25 cellular contexts compared by ENCODE assay signal in genomic region chr15:71891026-71891425, GRCh38.
DNase-seq lines count a peak whose midpoint lies in the region; ATAC-seq and TF ChIP-seq lines count a peak whose summit lies in the region.
"Had no signal": no experiment of that assay in that cellular context is flagged by ENCODE, and none has a peak within 500 bp of the region (broad histone marks: within the 10 kb centered on the region; RNA-seq: fewer than 3 reads in every experiment).

No MANE protein-coding gene starts in this region.

- no peaks in the 10 kb centered on the region for H3K9me3 Mint-ChIP-seq in mesothelial cell of epicardium
- no peaks in the 10 kb centered on the region for H3K9me3 Mint-ChIP-seq in T-helper 2 cell treated with Interferon-gamma antibody and Interleukin-4, amounts not matched to agents 5 μg/mL and 100 μg/mL, for 36 hours
- H3K9me3 Mint-ChIP-seq: activated CD4-positive, alpha-beta T cell treated with anti-CD3 and anti-CD28 coated beads, Interleukin-2, amount 10 ng/mL, durations not matched to agents 7 days and 5 days; activated naive CD4-positive, alpha-beta T cell treated with anti-CD3 and anti-CD28 coated beads, Interleukin-2, amount 50 U/mL, for 72 hours; H9; nephron; WTC11 had no signal

- POLR2A ChIA-PET in OCI-LY7 (lab: Charles Lee), result interaction anchor here (1.2 kb wide), 1 partner anchor 10 kb away, joined by 6 read pairs; no protein-coding TSS in a partner anchor

- no peaks in the 10 kb centered on the region for H3K79me2 ChIP-seq in OCI-LY7 (ENCODE audit: insufficient read depth, low read depth, low read length)

- DNase-seq in OCI-LY7 (ENCODE audit: low spot score) (peak; percentile 2), heart right ventricle (peak in 1 of 2 donors; percentile 5), mesothelial cell of epicardium (ENCODE audit: low spot score in 2 of 2, unreplicated experiment in 2 of 2) (no peak), NCI-H2196 treated with DMSO at 0.1 percent for 48 hours (lab: John Stamatoyannopoulos, UW; ENCODE audit: unreplicated experiment) (no peak)
- DNase-seq in T-helper 2 cell treated with Interferon-gamma antibody and Interleukin-4, amounts not matched to agents 5 μg/mL and 100 μg/mL, for 36 hours (ENCODE audit: low spot score), result no peak
- no peak for DNase-seq in stimulated activated CD4-positive, alpha-beta T cell treated with anti-CD3 and anti-CD28 coated beads, Interleukin-4, amount 100 ng/mL, for 1 hour
- DNase-seq in stimulated activated CD4-positive, alpha-beta T cell treated with anti-CD3 and anti-CD28 coated beads, Interleukin-2, amount 100 ng/mL, for 24 hours, result no peak
- DNase-seq: activated CD4-positive, alpha-beta T cell treated with anti-CD3 and anti-CD28 coated beads, Interleukin-2, amount 10 ng/mL, durations not matched to agents 7 days and 5 days; DMS53; H9; NCI-H146; NCI-H2107; NCI-H446; NCI-H774; right lobe of liver; stimulated activated CD4-positive, alpha-beta T cell treated with anti-CD3 and anti-CD28 coated beads, Interleukin-12 subunit alpha, Interleukin-12 subunit beta, amount 100 ng/mL, for 4 hours; stimulated activated CD4-positive, alpha-beta T cell treated with anti-CD3 and anti-CD28 coated beads, Interleukin-4, amount 100 ng/mL, for 24 hours; T-helper 1 cell had no signal

- H2AFZ ChIP-seq in OCI-LY7 (ENCODE audit: low read length), result no peak overlapping the region

- H3K4me3 ChIP-seq in OCI-LY7 (ENCODE audit: low read depth, low read length, poor library complexity, severe bottlenecking), result no peak overlapping the region
- no peak overlapping the region for H3K4me3 ChIP-seq in heart right ventricle
- H3K4me3 ChIP-seq: BLaER1 treated with 17β-estradiol and CSF1 and Interleukin-3, amounts not matched to agents 10 nM and 100 nM; gastroesophageal sphincter; right lobe of liver; SK-N-MC; tibial nerve had no signal

- peaks cover 5% of the 10 kb centered on the region for H3K4me1 Mint-ChIP-seq in mesothelial cell of epicardium
- H3K4me1 Mint-ChIP-seq in T-helper 2 cell treated with Interferon-gamma antibody and Interleukin-4, amounts not matched to agents 5 μg/mL and 100 μg/mL, for 36 hours (ENCODE audit: low read depth), result no peaks in the 10 kb centered on the region
- H3K4me1 Mint-ChIP-seq: activated CD4-positive, alpha-beta T cell treated with anti-CD3 and anti-CD28 coated beads, Interleukin-2, amount 10 ng/mL, durations not matched to agents 7 days and 5 days; nephron had no signal

- CTCF ChIA-PET in OCI-LY7 (lab: Charles Lee; ENCODE audit: unreplicated experiment), result interaction anchor here (0.9 kb wide), 1 partner anchor 9 kb away, joined by 3 read pairs; no protein-coding TSS in a partner anchor

- H3K9me3 ChIP-seq in OCI-LY7 (ENCODE audit: low read length) (no peaks in the 10 kb centered on the region), heart right ventricle (no peaks in the 10 kb centered on the region)
- H3K9me3 ChIP-seq: BLaER1 treated with 17β-estradiol and CSF1 and Interleukin-3, amounts not matched to agents 10 nM and 100 nM; gastroesophageal sphincter; right lobe of liver; tibial nerve had no signal

- H3K36me3 ChIP-seq in OCI-LY7 (ENCODE audit: insufficient read depth, low read length), result peaks cover 22% of the 10 kb centered on the region; the same call in 1 of the 2 replicates
- peaks cover 0 to 64% (median 19%) of the 10 kb centered on the region in 9 donors for H3K36me3 ChIP-seq in heart right ventricle

- no peaks in the 10 kb centered on the region for H3K9me2 ChIP-seq in OCI-LY7 (ENCODE audit: insufficient read depth, low read length)

- WGBS in heart right ventricle, 2 donors, result 48 to 50% methylated on average over 4 of the region's 4 CpGs

- no peaks in the 10 kb centered on the region for H3K27me3 Mint-ChIP-seq in mesothelial cell of epicardium (ENCODE audit: low read depth)
- no peaks in the 10 kb centered on the region for H3K27me3 Mint-ChIP-seq in T-helper 2 cell treated with Interferon-gamma antibody and Interleukin-4, amounts not matched to agents 5 μg/mL and 100 μg/mL, for 36 hours (ENCODE audit: low read depth)
- H3K27me3 Mint-ChIP-seq: activated CD4-positive, alpha-beta T cell treated with anti-CD3 and anti-CD28 coated beads, Interleukin-2, amount 10 ng/mL, durations not matched to agents 7 days and 5 days had no signal

- peak; percentile 38 to 98 (median 79) for ATAC-seq in heart right ventricle
- ATAC-seq: activated naive CD4-positive, alpha-beta T cell treated with anti-CD3 and anti-CD28 coated beads, Interleukin-2, amount 50 U/mL, for 72 hours; gastroesophageal sphincter; right lobe of liver; WTC11 had no signal

- H3K4me3 Mint-ChIP-seq in mesothelial cell of epicardium, result no peak overlapping the region
- H3K4me3 Mint-ChIP-seq in T-helper 2 cell treated with Interferon-gamma antibody and Interleukin-4, amounts not matched to agents 5 μg/mL and 100 μg/mL, for 36 hours, result no peak overlapping the region
- H3K4me3 Mint-ChIP-seq: activated CD4-positive, alpha-beta T cell treated with anti-CD3 and anti-CD28 coated beads, Interleukin-2, amount 10 ng/mL, durations not matched to agents 7 days and 5 days; H9; nephron; WTC11 had no signal

- no peaks in the 10 kb centered on the region for H3K27me3 ChIP-seq in heart right ventricle
- H3K27me3 ChIP-seq: BLaER1 treated with 17β-estradiol and CSF1 and Interleukin-3, amounts not matched to agents 10 nM and 100 nM; gastroesophageal sphincter; right lobe of liver; tibial nerve had no signal

- intact Hi-C loops in OCI-LY7 (cut with micrococcal nuclease; ENCODE audit: unreplicated experiment) (loop anchor here (5.0 kb wide), 1 partner anchor 266 kb away; no protein-coding TSS in a partner anchor), heart right ventricle (cut with DNase I) (loop anchor here in 3 of 10 donors (10.0 kb wide), 1 partner anchor 264 kb away; no protein-coding TSS in a partner anchor)

- TF ChIP-seq CTCF in OCI-LY7 (conservative IDR thresholded peaks at IDR 0.05; ENCODE audit: low read length), result no peak
- no peak for TF ChIP-seq CTCF in heart right ventricle (IDR thresholded peaks at IDR 0.05)
- TF ChIP-seq CTCF in mesothelial cell of epicardium (IDR thresholded peaks at IDR 0.05; ENCODE audit: unreplicated experiment), result no peak

- H3K27ac ChIP-seq in OCI-LY7 (ENCODE audit: low read depth, low read length, poor library complexity, severe bottlenecking), result no peak overlapping the region
- peak overlapping the region in 3 of 10 donors; percentile 33 to 41 (median 37) for H3K27ac ChIP-seq in heart right ventricle
- H3K27ac ChIP-seq: BLaER1 treated with 17β-estradiol and CSF1 and Interleukin-3, amounts not matched to agents 10 nM and 100 nM; gastroesophageal sphincter; right lobe of liver; SK-N-MC; tibial nerve had no signal

- H3K4me2 ChIP-seq in OCI-LY7 (ENCODE audit: low read length), result no peak overlapping the region
- H3K4me2 ChIP-seq: BLaER1 treated with 17β-estradiol and CSF1 and Interleukin-3, amounts not matched to agents 10 nM and 100 nM had no signal

- peaks cover 38% of the 10 kb centered on the region for H3K36me3 Mint-ChIP-seq in mesothelial cell of epicardium
- H3K36me3 Mint-ChIP-seq in T-helper 2 cell treated with Interferon-gamma antibody and Interleukin-4, amounts not matched to agents 5 μg/mL and 100 μg/mL, for 36 hours (ENCODE audit: low read depth), result peaks cover 2% of the 10 kb centered on the region
- H3K36me3 Mint-ChIP-seq: activated naive CD4-positive, alpha-beta T cell treated with anti-CD3 and anti-CD28 coated beads, Interleukin-2, amount 50 U/mL, for 72 hours; WTC11 had no signal

- H3K27ac Mint-ChIP-seq in mesothelial cell of epicardium, result peak overlapping the region; percentile 7
- no peak overlapping the region for H3K27ac Mint-ChIP-seq in T-helper 2 cell treated with Interferon-gamma antibody and Interleukin-4, amounts not matched to agents 5 μg/mL and 100 μg/mL, for 36 hours
- H3K27ac Mint-ChIP-seq: activated CD4-positive, alpha-beta T cell treated with anti-CD3 and anti-CD28 coated beads, Interleukin-2, amount 10 ng/mL, durations not matched to agents 7 days and 5 days; activated naive CD4-positive, alpha-beta T cell treated with anti-CD3 and anti-CD28 coated beads, Interleukin-2, amount 50 U/mL, for 72 hours; H9; nephron; WTC11 had no signal

- peaks cover 5% of the 10 kb centered on the region for H3K4me1 ChIP-seq in OCI-LY7 (ENCODE audit: insufficient read depth, low read length, poor library complexity, severe bottlenecking)
- H3K4me1 ChIP-seq in heart right ventricle, result peaks cover 0 to 15% (median 0%) of the 10 kb centered on the region in 9 donors
- H3K4me1 ChIP-seq: BLaER1 treated with 17β-estradiol and CSF1 and Interleukin-3, amounts not matched to agents 10 nM and 100 nM; right lobe of liver had no signal

- H4K20me1 ChIP-seq in OCI-LY7 (ENCODE audit: insufficient read depth, low read length), result no peaks in the 10 kb centered on the region
- H4K20me1 ChIP-seq: BLaER1 treated with 17β-estradiol and CSF1 and Interleukin-3, amounts not matched to agents 10 nM and 100 nM had no signal

- no TSS peak for BruUV-seq in OCI-LY7 (replicated peaks; lab: Mats Ljungman, UMichigan)
